In genomic region chr17:40038882-40039513, GRCh38 we compare ENCODE assay signal across 9 cellular contexts. TPM values are rescaled to one million over a fixed set of nuclear protein-coding genes. Genes with fewer than 3 reads are reported as not detected.
DNase-seq lines count a peak whose midpoint lies in the region; ATAC-seq and TF ChIP-seq lines count a peak whose summit lies in the region.
"Had no signal": no experiment of that assay in that cellular context is flagged by ENCODE, and none has a peak within 500 bp of the region (broad histone marks: within the 10 kb centered on the region; RNA-seq: fewer than 3 reads in every experiment).

No MANE protein-coding gene starts in this region.

- no peaks in the 10 kb centered on the region for H3K4me1 ChIP-seq in RWPE2 (ENCODE audit: insufficient read depth, poor library complexity, severe bottlenecking)

- no peak overlapping the region for H3K4me3 ChIP-seq in RWPE2 (ENCODE audit: severe bottlenecking)
- H3K4me3 ChIP-seq: BLaER1 treated with 17β-estradiol and CSF1 and Interleukin-3, amounts not matched to agents 10 nM and 100 nM had no signal

- no peaks in the 10 kb centered on the region for H3K27me3 ChIP-seq in RWPE2 (ENCODE audit: insufficient read depth, poor library complexity, severe bottlenecking)
- H3K27me3 ChIP-seq: BLaER1 treated with 17β-estradiol and CSF1 and Interleukin-3, amounts not matched to agents 10 nM and 100 nM had no signal

- DNase-seq in DMS53 (lab: John Stamatoyannopoulos, UW) (peak; percentile 64), DMS53 treated with DMSO at 0.1 percent for 48 hours (lab: John Stamatoyannopoulos, UW; ENCODE audit: unreplicated experiment) (no peak), RWPE2 (ENCODE audit: low spot score) (no peak), fibroblast of the conjunctiva (ENCODE audit: low read depth) (peak; percentile 83), posterior vena cava (ENCODE audit: low spot score) (peak; percentile 90)
- DNase-seq in activated CD8-positive, alpha-beta memory T cell treated with anti-CD3 and anti-CD28 coated beads, Interleukin-2, amount 50 U/mL, for 48 hours: no peak

- ATAC-seq in RWPE2 (ENCODE audit: low read depth) (peak; percentile 31; the same call in 1 of the 3 replicates), HG03469 (IDR thresholded peaks at IDR 0.05; ENCODE audit: unreplicated experiment) (no peak), HG03135 (IDR thresholded peaks at IDR 0.05; ENCODE audit: unreplicated experiment) (no peak)

- H3K9me3 ChIP-seq in RWPE2 (ENCODE audit: severe bottlenecking): no peaks in the 10 kb centered on the region
- H3K9me3 ChIP-seq: BLaER1 treated with 17β-estradiol and CSF1 and Interleukin-3, amounts not matched to agents 10 nM and 100 nM had no signal

- TF ChIP-seq CTCF in RWPE2 (IDR thresholded peaks at IDR 0.05; ENCODE audit: poor library complexity, severe bottlenecking): peak; percentile 36

- H3K36me3 ChIP-seq in RWPE2 (ENCODE audit: low read depth): peaks cover 20% of the 10 kb centered on the region

- no peak overlapping the region for H3K27ac ChIP-seq in RWPE2 (ENCODE audit: poor library complexity, severe bottlenecking)
- H3K27ac ChIP-seq: BLaER1 treated with 17β-estradiol and CSF1 and Interleukin-3, amounts not matched to agents 10 nM and 100 nM had no signal

- intact Hi-C loops in posterior vena cava (cut with DNase I): no loop called here

RNA-seq across cellular contexts. Expression of gene MED24, which starts 15.2 kb away (rescaled TPM):
- total RNA-seq in posterior vena cava: 10 to 100 TPM; 46.2 to 53.2 TPM

RNA-seq across cellular contexts. Expression of gene CSF3, which starts 23.8 kb away (rescaled TPM):
- 10 to 100 TPM in 1 of 2 donors, under 1 TPM in 1; 0.69 to 15.3 TPM for total RNA-seq in posterior vena cava

RNA-seq across cellular contexts. Expression of gene THRA, which starts 23.8 kb away (rescaled TPM):
- total RNA-seq in posterior vena cava: 10 to 100 TPM; 50.8 to 65.8 TPM

RNA-seq across cellular contexts. Expression of gene PSMD3, which starts 58.4 kb away (rescaled TPM):
- total RNA-seq in posterior vena cava: 10 to 100 TPM; 57.6 to 65.5 TPM

Comparison
In these comparisons a context has a peak if more than half of its experiments do, and no peak if none do; other contexts are left out.
1. DNase-seq: peak in DMS53 (single experiment), fibroblast of the conjunctiva (single experiment) and posterior vena cava (single experiment); none in DMS53 treated with DMSO at 0.1 percent for 48 hours (single experiment), RWPE2 (single experiment) and activated CD8-positive, alpha-beta memory T cell treated with anti-CD3 and anti-CD28 coated beads, Interleukin-2, amount 50 U/mL, for 48 hours (single experiment).